In the genomic region with DNA sequence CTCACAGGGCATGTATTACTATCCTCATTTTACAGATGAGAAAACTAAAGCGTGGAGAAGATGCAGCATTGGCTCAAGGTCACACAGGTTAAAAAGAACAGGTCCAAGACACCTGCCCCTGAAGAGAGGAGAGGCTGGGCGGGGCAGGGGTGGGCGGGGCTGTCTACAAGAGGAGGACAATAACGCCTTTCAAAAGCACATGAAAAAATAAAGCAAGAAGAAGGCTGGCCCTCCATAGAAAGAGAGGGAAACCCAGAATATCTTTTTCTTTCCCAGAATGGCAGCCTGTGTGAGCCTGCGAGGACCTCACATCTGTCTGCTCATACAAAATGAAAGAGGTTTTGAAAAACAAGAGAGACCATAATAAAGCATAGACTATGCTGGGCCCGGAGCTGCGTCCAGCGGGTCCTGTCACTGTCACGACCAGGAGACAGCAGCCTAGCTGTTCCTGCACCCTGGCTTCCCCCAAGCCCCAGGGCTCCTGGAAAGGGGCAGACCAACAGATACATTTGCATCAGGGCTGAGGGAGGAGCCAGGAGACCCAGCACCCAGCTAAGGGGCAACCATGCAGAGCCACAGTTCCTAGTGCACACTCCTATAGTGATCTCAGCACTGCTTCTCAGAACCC, we compare ENCODE assay signal across 18 cellular contexts.
"Had no signal": no experiment of that assay in that cellular context is flagged by ENCODE, and none has a peak within 500 bp of the region (broad histone marks: within the 10 kb centered on the region; RNA-seq: fewer than 3 reads in every experiment).

No MANE protein-coding gene starts in this region.

- DNase-seq: activated CD4-positive, alpha-beta T cell treated with anti-CD3 and anti-CD28 coated beads for 4 hours; activated CD8-positive, alpha-beta memory T cell treated with anti-CD3 and anti-CD28 coated beads, Interleukin-2, amount 50 U/mL, for 48 hours; activated gamma-delta T cell treated with Interleukin-2 at 50 U/mL for 16 hours; activated T-cell treated with anti-CD3 and anti-CD28 coated beads, Interleukin-2, amount 50 U/mL, for 72 hours; amniotic stem cell; body of pancreas; cortex of kidney; effector memory CD4-positive, alpha-beta T cell; foreskin fibroblast; kidney; mesenchymal stem cell; right cardiac atrium; stimulated activated CD4-positive, alpha-beta T cell treated with anti-CD3 and anti-CD28 coated beads, Interleukin-4, amount 100 ng/mL, for 24 hours; stimulated activated naive CD4-positive, alpha-beta T cell treated with Interleukin-2 at 50 U/mL for 16 hours; T-helper 2 cell had no signal

- ATAC-seq: activated T-cell treated with anti-CD3 and anti-CD28 coated beads, Interleukin-2, amount 50 U/mL, for 72 hours; body of pancreas; natural killer cell treated with Interleukin-12 subunit alpha and Interleukin-12 subunit beta and Interleukin-15 and Interleukin-18, amount 100 ng/mL, for 72 hours; right cardiac atrium had no signal

- H3K27ac ChIP-seq: body of pancreas, skin epidermis, suprapubic skin had no signal

- H3K4me3 ChIP-seq: body of pancreas, skin epidermis, suprapubic skin had no signal

- H3K27me3 ChIP-seq: body of pancreas had no signal
